Comparison of ENCODE assay signal across 8 cellular contexts in the genomic region with DNA sequence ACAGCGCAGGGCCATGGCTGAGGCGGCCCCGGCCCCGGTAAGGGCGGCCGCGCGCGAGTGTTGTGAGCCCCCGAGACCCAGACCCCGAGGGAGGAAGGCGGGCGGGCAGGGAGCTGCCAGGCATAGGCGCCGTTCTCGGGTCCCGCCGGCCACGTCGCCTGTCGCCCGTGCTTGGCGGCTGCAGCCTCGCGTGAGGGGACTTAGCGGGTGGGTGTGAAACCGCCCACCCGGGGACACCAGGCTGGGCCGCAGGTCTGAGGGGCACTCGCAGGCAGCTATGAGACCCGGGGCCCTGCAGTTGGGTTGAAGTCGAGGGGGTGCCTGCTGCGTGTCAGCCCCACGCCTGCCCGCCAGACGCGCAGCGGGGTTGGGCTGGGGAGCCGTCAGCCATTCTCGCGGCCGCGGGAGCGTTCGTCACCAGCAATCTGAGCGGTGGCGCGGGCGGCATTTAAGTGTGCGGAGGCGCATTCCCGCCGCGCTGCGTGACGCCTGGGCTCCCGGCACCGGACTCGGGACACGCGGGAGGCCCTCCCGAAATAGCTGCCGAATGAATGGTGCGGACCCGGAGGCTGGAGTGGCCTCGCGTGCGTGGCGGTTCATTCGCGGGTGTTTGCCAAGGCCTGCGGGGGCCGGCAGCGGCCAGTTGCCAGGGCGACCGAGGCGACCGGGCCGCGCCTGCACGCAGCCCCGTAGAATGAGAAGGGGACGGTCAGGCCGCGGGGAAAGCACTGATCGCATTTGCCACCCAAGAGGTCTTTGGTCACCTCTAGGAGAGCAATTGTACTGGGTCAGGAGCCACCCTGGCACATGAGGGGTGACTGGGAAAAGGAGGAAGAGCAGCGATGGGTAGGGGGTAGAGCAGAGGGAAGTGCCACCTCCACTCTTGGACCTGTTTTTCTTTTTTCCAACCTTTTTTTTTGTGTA. TPM values are rescaled to one million over a fixed set of nuclear protein-coding genes. Genes with fewer than 3 reads are reported as not detected.
DNase-seq lines count a peak whose midpoint lies in the region; ATAC-seq and TF ChIP-seq lines count a peak whose summit lies in the region.

No MANE protein-coding gene starts in this region.

- peak; percentile 15 for ATAC-seq in GM19043 (IDR thresholded peaks at IDR 0.05; ENCODE audit: low read depth, unreplicated experiment)
- ATAC-seq in HG03280 (IDR thresholded peaks at IDR 0.05; ENCODE audit: unreplicated experiment) = peak; percentile 28
- ATAC-seq in gastroesophageal sphincter = peak; percentile 69

- H3K27me3 ChIP-seq in BJ (ENCODE audit: control insufficient read depth, insufficient read depth, low read length) = no peaks in the 10 kb centered on the region
- no peaks in the 10 kb centered on the region for H3K27me3 ChIP-seq in Peyer's patch
- H3K27me3 ChIP-seq in gastroesophageal sphincter = no peaks in the 10 kb centered on the region
- H3K27me3 ChIP-seq in neuron (ENCODE audit: insufficient read depth, low read length) = no peaks in the 10 kb centered on the region
- H3K27me3 ChIP-seq in thymus (ENCODE audit: control insufficient read depth, insufficient read depth) = no peaks in the 10 kb centered on the region

- no peak for TF ChIP-seq EP300 in gastroesophageal sphincter (IDR thresholded peaks at IDR 0.05)

- peak overlapping the region; percentile 82 to 95 (median 91) for H3K27ac ChIP-seq in Peyer's patch
- H3K27ac ChIP-seq in gastroesophageal sphincter = peak overlapping the region; percentile 87 to 95 (median 93)
- peak overlapping the region; percentile 90 for H3K27ac ChIP-seq in thymus (ENCODE audit: low read depth)

- H3K4me3 ChIP-seq in BJ (ENCODE audit: low read depth, low read length) = peak overlapping the region; percentile 90
- peak overlapping the region; percentile 86 to 100 (median 90) for H3K4me3 ChIP-seq in Peyer's patch
- peak overlapping the region; percentile 93 to 94 for H3K4me3 ChIP-seq in gastroesophageal sphincter
- H3K4me3 ChIP-seq in neuron (ENCODE audit: low read length) = peak overlapping the region; percentile 82
- peak overlapping the region; percentile 92 for H3K4me3 ChIP-seq in thymus (ENCODE audit: low read length)

- peaks cover 0 to 14% (median 8%) of the 10 kb centered on the region in 4 donors for H3K4me1 ChIP-seq in Peyer's patch
- peaks cover 0 to 39% (median 3%) of the 10 kb centered on the region in 3 donors for H3K4me1 ChIP-seq in gastroesophageal sphincter
- peaks cover 4% of the 10 kb centered on the region for H3K4me1 ChIP-seq in neuron (ENCODE audit: insufficient read depth, low read length)
- peaks cover 12% of the 10 kb centered on the region for H3K4me1 ChIP-seq in thymus (ENCODE audit: control insufficient read depth, insufficient read depth, low read length)

- no peaks in the 10 kb centered on the region for H3K36me3 ChIP-seq in BJ (ENCODE audit: control insufficient read depth, insufficient read depth, low read length)
- H3K36me3 ChIP-seq in Peyer's patch = no peaks in the 10 kb centered on the region
- H3K36me3 ChIP-seq in gastroesophageal sphincter = no peaks in the 10 kb centered on the region
- no peaks in the 10 kb centered on the region for H3K36me3 ChIP-seq in neuron (ENCODE audit: insufficient read depth, low read length)
- H3K36me3 ChIP-seq in thymus (ENCODE audit: control insufficient read depth, insufficient read depth) = no peaks in the 10 kb centered on the region

- TF ChIP-seq CTCF in BJ (IDR thresholded peaks at IDR 0.05; ENCODE audit: insufficient read depth, low read depth, low read length) (no peak), Peyer's patch (IDR thresholded peaks at IDR 0.05) (peak in 1 of 6 experiments; percentile 9), gastroesophageal sphincter (IDR thresholded peaks at IDR 0.05) (no peak)

- CTCF ChIA-PET in BJ (lab: Yijun Ruan, JAX) = interaction anchor here (0.7 to 3.4 kb wide), 14 partner anchors 9 to 478 kb away, joined by 3 to 27 read pairs (median 6); a partner anchor contains a TSS

- H3K9me3 ChIP-seq in Peyer's patch (peaks cover 0 to 4% (median 0%) of the 10 kb centered on the region in 4 donors), gastroesophageal sphincter (no peaks in the 10 kb centered on the region), neuron (ENCODE audit: low read length) (no peaks in the 10 kb centered on the region), thymus (ENCODE audit: control insufficient read depth) (no peaks in the 10 kb centered on the region)

- TF ChIP-seq POLR2A in Peyer's patch (IDR thresholded peaks at IDR 0.05) (peak in 1 of 2 donors; percentile 7), gastroesophageal sphincter (IDR thresholded peaks at IDR 0.05) (no peak)

- DNase-seq in BJ (ENCODE audit: low read depth) (no peak), Peyer's patch (peak; percentile 52 to 78 (median 74))
- DNase-seq in activated naive CD4-positive, alpha-beta T cell treated with Interleukin-2 at 50 U/mL for 16 hours = peak; percentile 75

- WGBS in gastroesophageal sphincter (ENCODE audit: low coverage in 1 of 2), 2 donors = 0% methylated on average over 1 to 9 of the region's 87 CpGs
- under 1% methylated on average over 87 of the region's 87 CpGs for whole genome bisulfite sequencing in thymus

- peak overlapping the region; percentile 86 for H2AFZ ChIP-seq in neuron (ENCODE audit: low read depth, low read length)

- POLR2A ChIA-PET in BJ (lab: Charles Lee) = no interaction called here

RNA-seq across cellular contexts. Expression of a gene that starts 0.7 kb away (rescaled TPM):
- polyA plus RNA-seq in BJ (2011; rRNA removed) (5.9 and 8.0 TPM in 2 replicates), thymus (4.5 TPM)
- 14.7 and 29.9 TPM in 2 replicates for polyA minus RNA-seq in BJ (2011; rRNA and poly(A)+ RNA removed)
- total RNA-seq in Peyer's patch (10 to 100 TPM; 11.9 to 34.7 (median 26.5) TPM), gastroesophageal sphincter (10 to 100 TPM; 16.8 to 24.4 (median 20.8) TPM)

RNA-seq across cellular contexts. Expression of a gene that starts 21.9 kb away (rescaled TPM):
- polyA plus RNA-seq in BJ (2011; rRNA removed) (1.8 and 2.0 TPM in 2 replicates), thymus (1.6 TPM)
- polyA minus RNA-seq in BJ (2011; rRNA and poly(A)+ RNA removed) = 1.7 and 1.9 TPM in 2 replicates
- total RNA-seq in Peyer's patch (1 to 10 TPM in 3 of 4 donors, under 1 TPM in 1; 0.88 to 2.5 (median 2.0) TPM), gastroesophageal sphincter (1 to 10 TPM; 2.4 to 6.4 (median 3.2) TPM)

RNA-seq across cellular contexts. Expression of a gene that starts 47.4 kb away (rescaled TPM):
- polyA plus RNA-seq in BJ (2011; rRNA removed) (11.6 and 15.2 TPM in 2 replicates), thymus (13.0 TPM)
- 16.0 and 18.7 TPM in 2 replicates for polyA minus RNA-seq in BJ (2011; rRNA and poly(A)+ RNA removed)
- total RNA-seq in Peyer's patch (10 to 100 TPM; 22.8 to 37.3 (median 31.7) TPM), gastroesophageal sphincter (10 to 100 TPM; 15.9 to 26.3 (median 18.7) TPM)

RNA-seq across cellular contexts. Expression of a gene that starts 57.5 kb away (rescaled TPM):
- polyA plus RNA-seq in BJ (2011; rRNA removed) = 2.1 and 2.3 TPM in 2 replicates
- polyA minus RNA-seq in BJ (2011; rRNA and poly(A)+ RNA removed) = 3.4 and 5.5 TPM in 2 replicates
- 10 to 100 TPM in 1 of 4 donors, 1 to 10 TPM in 3; 3.7 to 11.5 (median 7.6) TPM for total RNA-seq in Peyer's patch
- total RNA-seq in gastroesophageal sphincter = 1 to 10 TPM; 6.1 to 8.6 (median 7.0) TPM
- polyA plus RNA-seq in thymus = 10.5 TPM

Comparison
In these comparisons a context has a peak if more than half of its experiments do, and no peak if none do; other contexts are left out.
1. ATAC-seq: peak in every context shown above with its lines; median percentile 69 in gastroesophageal sphincter; 28 in HG03280; 15 in GM19043.